11 cellular contexts compared by ENCODE assay signal in the genomic region with DNA sequence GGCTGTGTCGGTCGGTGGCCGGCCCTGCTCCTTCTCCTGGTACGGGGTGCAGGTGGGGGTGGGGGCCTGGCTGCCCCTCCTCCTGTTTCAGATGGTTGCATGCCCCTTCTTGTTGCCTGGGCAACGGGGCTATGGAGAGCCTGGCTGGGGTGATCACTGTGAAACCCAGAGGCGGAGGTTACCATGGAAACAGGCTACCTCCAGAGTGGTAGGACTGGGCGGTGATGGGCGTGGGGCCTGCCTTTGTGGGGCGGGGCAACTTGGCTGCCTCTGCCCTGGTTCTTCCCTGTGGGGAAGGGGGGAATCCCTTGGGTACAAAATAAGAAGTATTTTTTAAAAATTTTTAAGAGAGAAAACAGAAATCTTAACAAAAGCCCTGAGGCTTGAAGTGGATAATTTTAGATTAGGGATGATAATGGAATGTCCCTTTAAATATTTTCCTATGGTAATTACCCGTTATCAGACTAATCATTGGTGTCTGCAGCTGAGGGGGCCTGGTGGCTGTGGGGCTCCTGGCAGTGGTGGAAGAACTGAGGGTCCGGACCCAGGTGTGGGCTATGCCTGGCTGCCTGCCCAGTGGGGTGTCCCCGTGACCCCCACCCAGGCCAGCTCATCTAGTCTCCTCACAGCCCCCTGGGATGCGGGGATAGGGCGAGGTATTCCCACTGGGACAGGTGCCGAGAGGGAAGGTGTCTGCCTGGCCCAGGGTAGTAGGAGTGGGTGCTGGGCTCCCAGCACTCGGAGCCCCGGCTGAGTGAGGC. TPM values are rescaled to one million over a fixed set of nuclear protein-coding genes. Genes with fewer than 3 reads are reported as not detected.
DNase-seq lines count a peak whose midpoint lies in the region; ATAC-seq and TF ChIP-seq lines count a peak whose summit lies in the region.
"Had no signal": no experiment of that assay in that cellular context is flagged by ENCODE, and none has a peak within 500 bp of the region (broad histone marks: within the 10 kb centered on the region; RNA-seq: fewer than 3 reads in every experiment).

No MANE protein-coding gene starts in this region.

- TF ChIP-seq CTCF in Calu3 (IDR thresholded peaks at IDR 0.05; ENCODE audit: unreplicated experiment) (no peak), chondrocyte (IDR thresholded peaks at IDR 0.05) (no peak), testis (IDR thresholded peaks at IDR 0.05) (no peak), foreskin fibroblast (IDR thresholded peaks at IDR 0.05; ENCODE audit: low read depth, low read length) (no peak)

- no peaks in the 10 kb centered on the region for H3K4me1 ChIP-seq in testis
- H3K4me1 ChIP-seq: left lung had no signal

- no peaks in the 10 kb centered on the region for H3K36me3 ChIP-seq in testis (ENCODE audit: low read depth, missing control alignments)

- H3K4me3 Mint-ChIP-seq in Calu3 (ENCODE audit: low read depth, unreplicated experiment) (no peak overlapping the region), chondrocyte (ENCODE audit: unreplicated experiment) (no peak overlapping the region)
- H3K4me3 Mint-ChIP-seq: CD4-positive, CD25-positive, alpha-beta regulatory T cell had no signal

- peak; percentile 52 for DNase-seq in Calu3
- peak; percentile 49 for DNase-seq in HT-29 (ENCODE audit: low spot score)
- DNase-seq in chondrocyte (ENCODE audit: low spot score): no peak
- no peak for DNase-seq in HuH-7.5 (ENCODE audit: low spot score)
- DNase-seq in testis: no peak
- DNase-seq in foreskin fibroblast: no peak
- DNase-seq in activated CD4-positive, CD25-positive, alpha-beta regulatory T cell treated with anti-CD3 and anti-CD28 coated beads, Interleukin-2, amount 50 U/mL, for 72 hours: no peak
- DNase-seq: CD4-positive, CD25-positive, alpha-beta regulatory T cell; left lung; NCI-H82 had no signal

- TF ChIP-seq POLR2A in testis (IDR thresholded peaks at IDR 0.05): no peak

- no TSS peak for BruUV-seq in Calu3 (replicated peaks; lab: Mats Ljungman, UMichigan)

- H3K4me3 ChIP-seq in testis: no peak overlapping the region
- no peak overlapping the region for H3K4me3 ChIP-seq in foreskin fibroblast (ENCODE audit: low read depth in 1 of 2, low read length in 2 of 2)
- H3K4me3 ChIP-seq: left lung had no signal

- WGBS in testis, 2 donors: 80% methylated on average over 16 to 17 of the region's 17 CpGs

- CTCF ChIA-PET in Calu3 (lab: Charles Lee): no interaction called here

- peak; percentile 64 for ATAC-seq in GM21447 (IDR thresholded peaks at IDR 0.05; ENCODE audit: unreplicated experiment)
- ATAC-seq: left lung had no signal

- H3K9me3 Mint-ChIP-seq in Calu3 (ENCODE audit: low read depth, unreplicated experiment) (no peaks in the 10 kb centered on the region), chondrocyte (ENCODE audit: low read depth) (no peaks in the 10 kb centered on the region)
- H3K9me3 Mint-ChIP-seq: CD4-positive, CD25-positive, alpha-beta regulatory T cell had no signal

- H3K4me1 Mint-ChIP-seq in Calu3 (ENCODE audit: low read depth, unreplicated experiment) (no peaks in the 10 kb centered on the region), chondrocyte (ENCODE audit: low read depth) (peaks cover 37% of the 10 kb centered on the region)
- H3K4me1 Mint-ChIP-seq: CD4-positive, CD25-positive, alpha-beta regulatory T cell had no signal

- no peak overlapping the region for H3K27ac ChIP-seq in testis
- H3K27ac ChIP-seq: left lung had no signal

- H3K27ac Mint-ChIP-seq in Calu3 (ENCODE audit: unreplicated experiment) (no peak overlapping the region), chondrocyte (ENCODE audit: unreplicated experiment) (peak overlapping the region; percentile 32)

- intact Hi-C loops in Calu3 (cut with micrococcal nuclease; ENCODE audit: unreplicated experiment) (no loop called here), testis (cut with DNase I; ENCODE audit: low total_unique reads) (no loop called here)

- H3K27me3 ChIP-seq in testis: no peaks in the 10 kb centered on the region
- H3K27me3 ChIP-seq: left lung had no signal

- H3K36me3 Mint-ChIP-seq in Calu3 (ENCODE audit: insufficient read depth, unreplicated experiment) (peaks cover 53% of the 10 kb centered on the region), chondrocyte (ENCODE audit: low read depth) (peaks cover 19% of the 10 kb centered on the region)

- H3K27me3 Mint-ChIP-seq in Calu3 (ENCODE audit: unreplicated experiment) (no peaks in the 10 kb centered on the region), chondrocyte (ENCODE audit: low read depth) (no peaks in the 10 kb centered on the region)
- H3K27me3 Mint-ChIP-seq: CD4-positive, CD25-positive, alpha-beta regulatory T cell had no signal

- H3K9me3 ChIP-seq in testis: no peaks in the 10 kb centered on the region
- H3K9me3 ChIP-seq: left lung had no signal

RNA-seq across cellular contexts. Expression of gene PLXNA1, which starts 32.5 kb away (rescaled TPM):
- total RNA-seq in Calu3 (2022) (81.1 and 84.3 TPM in 2 replicates), chondrocyte (69.8 to 99.1 TPM (median 98.2 TPM) in 3 replicates), testis (10 to 100 TPM; 65.8 to 79.7 TPM)
- 92.8 and 103 TPM in 2 replicates for total RNA-seq in HT-29 (2014; rRNA removed; shearing (Covaris generic))
- 29.3 TPM for polyA plus RNA-seq in testis (ENCODE audit: insufficient read depth, low read depth, low replicate concordance)

Comparison
In these comparisons a context has a peak if more than half of its experiments do, and no peak if none do; other contexts are left out.
1. DNase-seq: peak in Calu3 (single experiment) and HT-29 (single experiment); none in chondrocyte (single experiment), HuH-7.5 (single experiment), testis (single experiment), foreskin fibroblast (0 of 2) and activated CD4-positive, CD25-positive, alpha-beta regulatory T cell treated with anti-CD3 and anti-CD28 coated beads, Interleukin-2, amount 50 U/mL, for 72 hours (single experiment).